9 cellular contexts compared by ENCODE assay signal in the genomic region with DNA sequence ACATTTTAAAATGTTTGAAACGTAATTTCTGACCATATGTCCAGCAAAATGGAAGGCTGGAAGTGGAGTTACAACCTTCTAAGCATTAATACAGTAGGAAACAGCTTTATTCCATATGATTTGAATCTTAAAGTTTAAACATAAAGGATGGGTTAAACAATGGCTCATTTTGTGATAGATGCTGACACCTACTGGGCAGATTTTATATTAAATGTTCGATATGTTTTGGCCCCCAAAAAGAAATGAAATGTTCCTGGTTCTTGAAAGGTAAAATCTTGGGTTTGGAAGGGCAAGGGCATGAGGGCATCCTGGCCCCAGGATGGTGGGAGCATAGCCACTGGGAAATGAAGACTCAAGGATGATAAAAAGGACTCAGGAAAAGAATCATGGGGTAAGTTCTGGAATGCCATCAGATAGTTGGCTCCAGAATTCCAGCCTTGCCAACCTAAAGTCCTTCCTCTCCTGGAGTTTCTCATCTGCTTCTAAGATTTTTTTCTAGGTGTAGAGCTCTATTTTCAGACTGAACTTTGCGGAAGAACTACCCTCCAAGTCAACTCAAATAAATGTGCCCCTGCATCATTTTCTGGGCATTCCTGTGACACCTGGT. TPM values are rescaled to one million over a fixed set of nuclear protein-coding genes. Genes with fewer than 3 reads are reported as not detected.
A peak's percentile ranks its signal among the peaks of the same experiment; 100 is the strongest.
DNase-seq lines count a peak whose midpoint lies in the region; ATAC-seq and TF ChIP-seq lines count a peak whose summit lies in the region.
"Had no signal": no experiment of that assay in that cellular context is flagged by ENCODE, and none has a peak within 500 bp of the region (broad histone marks: within the 10 kb centered on the region; RNA-seq: fewer than 3 reads in every experiment).

No MANE protein-coding gene starts in this region.

- H3K4me1 ChIP-seq in Panc1 (ENCODE audit: control insufficient read depth, insufficient read depth, low read length) = no peaks in the 10 kb centered on the region

- BruUV-seq in Panc1 (replicated peaks; lab: Mats Ljungman, UMichigan) = no TSS peak

- H3K36me3 ChIP-seq in Panc1 (ENCODE audit: control insufficient read depth, insufficient read depth, low read length) = no peaks in the 10 kb centered on the region
- H3K36me3 ChIP-seq: pancreas had no signal

- ATAC-seq in Panc1 (0 out of 2 replicates have a peak, but pooled peaks have one; percentile 62), esophagus mucosa (no peak), HG03159 (IDR thresholded peaks at IDR 0.05; ENCODE audit: unreplicated experiment) (no peak)

- POLR2A ChIA-PET in AG04450 (lab: Yijun Ruan, JAX) = no interaction called here
- POLR2A ChIA-PET in Panc1 (lab: Charles Lee) = interaction anchor here (0.7 kb wide), 1 partner anchor 19 kb away, joined by 3 read pairs; no protein-coding TSS in a partner anchor

- H3K4me3 ChIP-seq in AG04450 (ENCODE audit: low read depth, low read length) (no peak overlapping the region), Panc1 (ENCODE audit: low read depth in 2 of 2, low read length in 2 of 2) (no peak overlapping the region), foreskin fibroblast (ENCODE audit: low read depth in 1 of 2, low read length in 2 of 2) (no peak overlapping the region)
- H3K4me3 ChIP-seq: pancreas had no signal

- CTCF ChIA-PET in AG04450 (lab: Charles Lee) (interaction anchor here (0.5 to 1.9 kb wide), 15 partner anchors 9 to 788 kb away, joined by 3 to 11 read pairs (median 4); no protein-coding TSS in a partner anchor), Panc1 (lab: Charles Lee) (interaction anchor here (0.9 to 1.1 kb wide), 3 partner anchors 11 to 37 kb away, joined by 3 to 4 read pairs (median 3); no protein-coding TSS in a partner anchor)

- H3K27ac ChIP-seq in AG04450 (ENCODE audit: low read depth, low read length) (no peak overlapping the region), Panc1 (ENCODE audit: low read length) (no peak overlapping the region)
- H3K27ac ChIP-seq: pancreas had no signal

- DNase-seq in AG04450 (ENCODE audit: low read depth, low spot score) (no peak), Panc1 (ENCODE audit: low read depth, low spot score) (no peak), foreskin fibroblast (peak; percentile 7 to 54), SHP77 treated with DMSO at 0.1 percent for 48 hours (lab: John Stamatoyannopoulos, UW) (no peak)
- DNase-seq in stimulated activated CD8-positive, alpha-beta memory T cell treated with anti-CD3 and anti-CD28 coated beads, Interleukin-4, amount 100 ng/mL, for 48 hours = no peak
- DNase-seq: pancreas had no signal

- in situ Hi-C loops in Panc1 (cut with HindIII; ENCODE audit: low pct_unique_long_range_greater_than_20kb, low sequenced_read_pairs) = no loop called here

- H3K27me3 ChIP-seq in AG04450 (ENCODE audit: control insufficient read depth, insufficient read depth, low read length) (peaks cover 19% of the 10 kb centered on the region), Panc1 (ENCODE audit: control insufficient read depth, insufficient read depth, low read length) (no peaks in the 10 kb centered on the region; the same call in 1 of the 2 replicates)
- H3K27me3 ChIP-seq: pancreas had no signal

- TF ChIP-seq CTCF in AG04450 (IDR thresholded peaks at IDR 0.05; ENCODE audit: low read depth, low read length) (peak; percentile 47), GM12872 (IDR thresholded peaks at IDR 0.05; ENCODE audit: insufficient read depth, low read depth, low read length) (peak; percentile 35; the same call in 1 of the 3 replicates), Panc1 (IDR thresholded peaks at IDR 0.05) (peak; percentile 76), foreskin fibroblast (IDR thresholded peaks at IDR 0.05; ENCODE audit: low read depth, low read length) (peak; percentile 17)

- no peaks in the 10 kb centered on the region for H3K9me3 ChIP-seq in AG04450 (ENCODE audit: control insufficient read depth, insufficient read depth, low read length)
- H3K9me3 ChIP-seq in Panc1 (ENCODE audit: control insufficient read depth, insufficient read depth, low read depth, low read length) = no peaks in the 10 kb centered on the region
- H3K9me3 ChIP-seq: pancreas had no signal

- intact Hi-C loops in Panc1 (cut with micrococcal nuclease; ENCODE audit: unreplicated experiment) = loop anchor here (5.0 kb wide), 1 partner anchor 37 kb away; no protein-coding TSS in a partner anchor

RNA-seq across cellular contexts. Expression of a gene that starts 34.6 kb away (rescaled TPM):
- polyA plus RNA-seq in AG04450 (2011; rRNA removed) = 6.7 and 7.0 TPM in 2 replicates
- polyA minus RNA-seq in AG04450 (2011; rRNA and poly(A)+ RNA removed) = 3.5 and 5.9 TPM in 2 replicates
- total RNA-seq in Panc1 (2021; ENCODE audit: unreplicated experiment) = 13.6 TPM
- 7.9 TPM for polyA plus RNA-seq in Panc1 (2012; ENCODE audit: insufficient read length)
- 1.8 TPM for total RNA-seq in esophagus mucosa

Comparison
In these comparisons a context has a peak if more than half of its experiments do, and no peak if none do; other contexts are left out.
1. DNase-seq: peak in foreskin fibroblast (2 of 2); none in AG04450 (single experiment), Panc1 (single experiment), stimulated activated CD8-positive, alpha-beta memory T cell treated with anti-CD3 and anti-CD28 coated beads, Interleukin-4, amount 100 ng/mL, for 48 hours (single experiment) and SHP77 treated with DMSO at 0.1 percent for 48 hours (single experiment).
2. CTCF ChIP-seq: peak in every context shown above with its lines; median percentile 76 in Panc1; 47 in AG04450; 35 in GM12872; 17 in foreskin fibroblast.